Comparison of ENCODE assay signal across 8 cellular contexts in genomic region chr5:34929150-34929719, GRCh38. TPM values are rescaled to one million over a fixed set of nuclear protein-coding genes. Genes with fewer than 3 reads are reported as not detected.
A peak's percentile ranks its signal among the peaks of the same experiment; 100 is the strongest.
DNase-seq lines count a peak whose midpoint lies in the region; ATAC-seq and TF ChIP-seq lines count a peak whose summit lies in the region.

DNAJC21 (plus strand) TSS chr5:34929559; CDS start chr5:34929820, 261 bp downstream.

- no peaks in the 10 kb centered on the region for H3K27me3 ChIP-seq in OCI-LY3 (ENCODE audit: low read depth, low read length)

- WGBS in mesodermal cell (ENCODE audit: insufficient coverage in 2 of 2), 2 experiments: 0 to 1% methylated on average over 27 to 32 of the region's 62 CpGs

- H3K4me1 Mint-ChIP-seq in Calu3 (ENCODE audit: low read depth, unreplicated experiment): peaks cover 23% of the 10 kb centered on the region

- no peaks in the 10 kb centered on the region for H4K20me1 ChIP-seq in OCI-LY3 (ENCODE audit: insufficient read depth, low read length)

- TF ChIP-seq CTCF in Calu3 (IDR thresholded peaks at IDR 0.05; ENCODE audit: unreplicated experiment) (no peak), OCI-LY3 (IDR thresholded peaks at IDR 0.05; ENCODE audit: low read depth, low read length) (no peak)

- H2AFZ ChIP-seq in OCI-LY3 (ENCODE audit: low read depth, low read length): peak within 1 kb of the TSS; percentile 56; the same call in 1 of the 2 replicates

- peak within 1 kb of the TSS; percentile 90 for H3K9ac ChIP-seq in OCI-LY3 (ENCODE audit: low read length)

- peak within 1 kb of the TSS; percentile 66 for H3K4me3 Mint-ChIP-seq in Calu3 (ENCODE audit: low read depth, unreplicated experiment)

- CTCF ChIA-PET in Calu3 (lab: Charles Lee): interaction anchor here (0.6 to 1.7 kb wide), 4 partner anchors 9 to 29 kb away, joined by 3 to 7 read pairs (median 4); partner anchors contain the start of genes BRIX1 and RAD1

- H3K27ac Mint-ChIP-seq in Calu3 (ENCODE audit: unreplicated experiment): peak within 1 kb of the TSS; percentile 82

- H3K4me1 ChIP-seq in OCI-LY3 (ENCODE audit: low read length) (peaks cover 11% of the 10 kb centered on the region), mesodermal cell (ENCODE audit: control insufficient read depth, insufficient read depth, low read length, poor library complexity, severe bottlenecking) (peaks cover 8% of the 10 kb centered on the region)

- in situ Hi-C loops in endometrial microvascular endothelial cells (cut with HindIII; ENCODE audit: inconsistent ontology term, low pct_unique_long_range_greater_than_20kb, low sequenced_read_pairs): no loop called here

- BruUV-seq in Calu3 (replicated peaks; lab: Mats Ljungman, UMichigan): no TSS peak

- H3K79me2 ChIP-seq in OCI-LY3 (ENCODE audit: low read length): peaks cover 37% of the 10 kb centered on the region

- no peaks in the 10 kb centered on the region for H3K27me3 Mint-ChIP-seq in Calu3 (ENCODE audit: unreplicated experiment)

- peak; percentile 94 for ATAC-seq in GM21528 (IDR thresholded peaks at IDR 0.05; ENCODE audit: low FRiP score, unreplicated experiment)

- no peaks in the 10 kb centered on the region for H3K9me3 ChIP-seq in OCI-LY3 (ENCODE audit: insufficient read depth, low read length)
- no peaks in the 10 kb centered on the region for H3K9me3 ChIP-seq in mesodermal cell (ENCODE audit: control insufficient read depth, low read length)

- H3K36me3 ChIP-seq in OCI-LY3 (replicated peaks; ENCODE audit: low read depth, low read length): peaks cover 24% of the 10 kb centered on the region
- peaks cover 41% of the 10 kb centered on the region for H3K36me3 ChIP-seq in mesodermal cell (ENCODE audit: control insufficient read depth, insufficient read depth, low read length)

- peaks cover 45% of the 10 kb centered on the region for H3K36me3 Mint-ChIP-seq in Calu3 (ENCODE audit: insufficient read depth, unreplicated experiment)

- intact Hi-C loops in Calu3 (cut with micrococcal nuclease; ENCODE audit: unreplicated experiment): no loop called here

- DNase-seq in Calu3: peak; percentile 98
- peak; percentile 95 for DNase-seq in HuH-7.5 (ENCODE audit: low spot score)
- peak; percentile 98 for DNase-seq in activated CD8-positive, alpha-beta memory T cell treated with anti-CD3 and anti-CD28 coated beads, Interleukin-2, amount 50 U/mL, for 4 hours
- peak; percentile 92 for DNase-seq in stimulated activated CD8-positive, alpha-beta memory T cell treated with anti-CD3 and anti-CD28 coated beads, Interleukin-15, amount 100 ng/mL, for 24 hours (ENCODE audit: low read depth)

- H3K4me3 ChIP-seq in OCI-LY3 (ENCODE audit: low read length) (peak within 1 kb of the TSS; percentile 99), mesodermal cell (ENCODE audit: extremely low read depth, insufficient read depth, low read length, poor library complexity, severe bottlenecking) (peak within 1 kb of the TSS; percentile 84)

- H3K9me3 Mint-ChIP-seq in Calu3 (ENCODE audit: low read depth, unreplicated experiment): no peaks in the 10 kb centered on the region

- peak within 1 kb of the TSS; percentile 65 for H3K27ac ChIP-seq in OCI-LY3 (ENCODE audit: low read length)
- H3K27ac ChIP-seq in mesodermal cell (ENCODE audit: low read depth, low read length, severe bottlenecking): peak within 1 kb of the TSS; percentile 89

- H3K4me2 ChIP-seq in OCI-LY3 (ENCODE audit: low read length): peak within 1 kb of the TSS; percentile 72

RNA-seq across cellular contexts. Expression of gene DNAJC21, which starts in this region (rescaled TPM):
- total RNA-seq in Calu3 (2022) (56.2 and 56.8 TPM in 2 replicates), endometrial microvascular endothelial cells (ENCODE audit: inconsistent ontology term) (20.1 TPM)
- 56.8 TPM for polyA plus RNA-seq in mesodermal cell (2013, experiment 1 of 2)
- 61.4 TPM for polyA plus RNA-seq in mesodermal cell (2013, experiment 2 of 2)

Comparison
In these comparisons a context has a peak if more than half of its experiments do, and no peak if none do; other contexts are left out.
1. Peak in every context shown above with its lines: DNase-seq, ATAC-seq, H3K4me3 ChIP-seq and H3K27ac ChIP-seq.